Comparison of ENCODE assay signal across 1 cellular context in the genomic region with DNA sequence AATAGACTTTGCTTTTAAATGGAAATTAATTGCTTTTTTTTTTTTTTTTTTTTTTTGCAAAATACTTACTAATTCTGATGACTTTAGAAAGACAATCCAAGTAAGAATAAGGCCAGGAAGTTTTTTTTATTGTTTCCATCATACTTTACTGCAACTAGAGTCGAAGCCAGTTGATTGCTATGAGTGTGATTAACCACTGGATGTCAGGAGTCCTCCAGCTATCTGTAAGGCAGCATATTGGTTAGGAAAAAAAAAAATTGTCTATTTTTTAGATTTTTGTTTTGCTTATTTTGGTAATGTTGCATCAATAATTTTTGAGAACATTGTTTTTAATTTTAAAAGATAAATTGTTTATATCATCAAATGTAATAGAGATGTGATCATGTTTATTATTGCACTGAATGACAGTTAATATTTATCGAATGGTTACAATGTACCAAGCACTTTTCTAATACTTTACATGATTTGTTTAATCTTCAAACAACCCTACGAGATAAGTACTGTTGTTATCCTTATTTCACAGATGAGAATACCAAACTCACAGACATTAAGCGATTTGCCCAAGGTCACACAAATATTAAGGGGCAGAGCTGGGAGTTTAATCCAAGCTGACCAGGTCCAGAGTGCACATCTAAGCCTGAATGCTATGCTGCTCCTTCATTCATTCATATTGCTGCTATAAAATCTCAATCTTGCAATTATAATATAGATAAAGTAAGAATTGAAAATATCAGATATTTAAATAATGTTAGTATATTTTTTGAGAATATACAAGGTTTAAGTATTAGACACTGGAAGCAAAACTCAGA.
TF ChIP-seq lines count a peak whose summit lies in the region.

No MANE protein-coding gene starts in this region.

TF ChIP-seq in GM12878, 131 proteins besides CTCF, POLR2A, EP300 and RAD21 (continued from another document):
- TF ChIP-seq, protein P1, sequence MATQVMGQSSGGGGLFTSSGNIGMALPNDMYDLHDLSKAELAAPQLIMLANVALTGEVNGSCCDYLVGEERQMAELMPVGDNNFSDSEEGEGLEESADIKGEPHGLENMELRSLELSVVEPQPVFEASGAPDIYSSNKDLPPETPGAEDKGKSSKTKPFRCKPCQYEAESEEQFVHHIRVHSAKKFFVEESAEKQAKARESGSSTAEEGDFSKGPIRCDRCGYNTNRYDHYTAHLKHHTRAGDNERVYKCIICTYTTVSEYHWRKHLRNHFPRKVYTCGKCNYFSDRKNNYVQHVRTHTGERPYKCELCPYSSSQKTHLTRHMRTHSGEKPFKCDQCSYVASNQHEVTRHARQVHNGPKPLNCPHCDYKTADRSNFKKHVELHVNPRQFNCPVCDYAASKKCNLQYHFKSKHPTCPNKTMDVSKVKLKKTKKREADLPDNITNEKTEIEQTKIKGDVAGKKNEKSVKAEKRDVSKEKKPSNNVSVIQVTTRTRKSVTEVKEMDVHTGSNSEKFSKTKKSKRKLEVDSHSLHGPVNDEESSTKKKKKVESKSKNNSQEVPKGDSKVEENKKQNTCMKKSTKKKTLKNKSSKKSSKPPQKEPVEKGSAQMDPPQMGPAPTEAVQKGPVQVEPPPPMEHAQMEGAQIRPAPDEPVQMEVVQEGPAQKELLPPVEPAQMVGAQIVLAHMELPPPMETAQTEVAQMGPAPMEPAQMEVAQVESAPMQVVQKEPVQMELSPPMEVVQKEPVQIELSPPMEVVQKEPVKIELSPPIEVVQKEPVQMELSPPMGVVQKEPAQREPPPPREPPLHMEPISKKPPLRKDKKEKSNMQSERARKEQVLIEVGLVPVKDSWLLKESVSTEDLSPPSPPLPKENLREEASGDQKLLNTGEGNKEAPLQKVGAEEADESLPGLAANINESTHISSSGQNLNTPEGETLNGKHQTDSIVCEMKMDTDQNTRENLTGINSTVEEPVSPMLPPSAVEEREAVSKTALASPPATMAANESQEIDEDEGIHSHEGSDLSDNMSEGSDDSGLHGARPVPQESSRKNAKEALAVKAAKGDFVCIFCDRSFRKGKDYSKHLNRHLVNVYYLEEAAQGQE (IDR thresholded peaks at IDR 0.05; ENCODE audit: low read depth, low read length) = no peak
- no peak for TF ChIP-seq NR2F1 (conservative IDR thresholded peaks at IDR 0.05)
